In genomic region chr10:105063796-105064195, GRCh38 we compare ENCODE assay signal across 8 cellular contexts.
A peak's percentile ranks its signal among the peaks of the same experiment; 100 is the strongest.
DNase-seq lines count a peak whose midpoint lies in the region; ATAC-seq, FAIRE-seq and TF ChIP-seq lines count a peak whose summit lies in the region.

No MANE protein-coding gene starts in this region.

- no peaks in the 10 kb centered on the region for H3K9me3 Mint-ChIP-seq in endothelial cell (ENCODE audit: unreplicated experiment)
- peaks cover 8% of the 10 kb centered on the region for H3K9me3 Mint-ChIP-seq in stimulated activated effector memory CD8-positive, alpha-beta T cell treated with anti-CD3 and anti-CD28 coated beads, Interleukin-12 subunit alpha, Interleukin-12 subunit beta, amount 100 ng/mL, for 72 hours

- H3K27ac ChIP-seq in small intestine (ENCODE audit: low read depth in 1 of 2, low read length in 1 of 2): no peak overlapping the region
- H3K27ac ChIP-seq in sigmoid colon: no peak overlapping the region

- peaks cover 0 to 2% of the 10 kb centered on the region in 2 donors for H3K4me1 ChIP-seq in small intestine (ENCODE audit: control insufficient read depth in 2 of 2, insufficient read depth in 1 of 2, low read depth in 1 of 2, low read length in 1 of 2)
- H3K4me1 ChIP-seq in sigmoid colon: no peaks in the 10 kb centered on the region

- H3K4me3 ChIP-seq in small intestine (ENCODE audit: low read depth in 1 of 2, low read length in 2 of 2) (no peak overlapping the region), sigmoid colon (no peak overlapping the region)

- no peaks in the 10 kb centered on the region for H3K36me3 Mint-ChIP-seq in endothelial cell (ENCODE audit: low read depth, unreplicated experiment)
- H3K36me3 Mint-ChIP-seq in stimulated activated effector memory CD8-positive, alpha-beta T cell treated with anti-CD3 and anti-CD28 coated beads, Interleukin-12 subunit alpha, Interleukin-12 subunit beta, amount 100 ng/mL, for 72 hours: no peaks in the 10 kb centered on the region

- H3K4me3 Mint-ChIP-seq in endothelial cell (ENCODE audit: unreplicated experiment): no peak overlapping the region
- no peak overlapping the region for H3K4me3 Mint-ChIP-seq in stimulated activated effector memory CD8-positive, alpha-beta T cell treated with anti-CD3 and anti-CD28 coated beads, Interleukin-12 subunit alpha, Interleukin-12 subunit beta, amount 100 ng/mL, for 72 hours

- in situ Hi-C loops in G401 (cut with HindIII; ENCODE audit: low sequenced_read_pairs): no loop called here

- no peak overlapping the region for H3K27ac Mint-ChIP-seq in endothelial cell (ENCODE audit: unreplicated experiment)
- H3K27ac Mint-ChIP-seq in stimulated activated effector memory CD8-positive, alpha-beta T cell treated with anti-CD3 and anti-CD28 coated beads, Interleukin-12 subunit alpha, Interleukin-12 subunit beta, amount 100 ng/mL, for 72 hours: no peak overlapping the region

- no peaks in the 10 kb centered on the region for H3K4me1 Mint-ChIP-seq in endothelial cell (ENCODE audit: unreplicated experiment)
- H3K4me1 Mint-ChIP-seq in stimulated activated effector memory CD8-positive, alpha-beta T cell treated with anti-CD3 and anti-CD28 coated beads, Interleukin-12 subunit alpha, Interleukin-12 subunit beta, amount 100 ng/mL, for 72 hours: no peaks in the 10 kb centered on the region

- TF ChIP-seq POLR2A in sigmoid colon (IDR thresholded peaks at IDR 0.05): no peak

- no peak for TF ChIP-seq EP300 in sigmoid colon (IDR thresholded peaks at IDR 0.05)

- intact Hi-C loops in sigmoid colon (cut with DNase I): no loop called here

- DNase-seq in G401 (ENCODE audit: low spot score) (peak; percentile 6), NCI-H748 treated with DMSO at 0.1 percent for 48 hours (lab: John Stamatoyannopoulos, UW) (peak; percentile 21), endothelial cell (ENCODE audit: low spot score) (peak; percentile 68), small intestine (peak; percentile 56), sigmoid colon (no peak), hepatic stellate cell (ENCODE audit: low spot score) (no peak)
- DNase-seq in stimulated activated effector memory CD8-positive, alpha-beta T cell treated with anti-CD3 and anti-CD28 coated beads, Interleukin-12 subunit alpha, Interleukin-12 subunit beta, amount 100 ng/mL, for 72 hours (ENCODE audit: low spot score in 2 of 2): no peak

- ATAC-seq in GM21576 (IDR thresholded peaks at IDR 0.05; ENCODE audit: unreplicated experiment): peak; percentile 62
- ATAC-seq in stimulated activated effector memory CD8-positive, alpha-beta T cell treated with anti-CD3 and anti-CD28 coated beads, Interleukin-12 subunit alpha, Interleukin-12 subunit beta, amount 100 ng/mL, for 72 hours: no peak

- H3K9me3 ChIP-seq in small intestine (ENCODE audit: control insufficient read depth, low read depth): no peaks in the 10 kb centered on the region
- H3K9me3 ChIP-seq in sigmoid colon: no peaks in the 10 kb centered on the region

- H3K36me3 ChIP-seq in small intestine (ENCODE audit: control insufficient read depth in 2 of 2, insufficient read depth in 2 of 2, low read length in 2 of 2): no peaks in the 10 kb centered on the region
- no peaks in the 10 kb centered on the region for H3K36me3 ChIP-seq in sigmoid colon

- no peak for FAIRE-seq in small intestine (lab: Jason Lieb, UNC)

- H3K27me3 ChIP-seq in small intestine (ENCODE audit: control insufficient read depth in 2 of 2, insufficient read depth in 2 of 2, low read length in 2 of 2) (no peaks in the 10 kb centered on the region), sigmoid colon (peaks cover 0 to 3% (median 0%) of the 10 kb centered on the region in 3 donors)

- 21 to 34% (median 32%) methylated on average over 5 of the region's 5 CpGs for WGBS in small intestine, 3 donors
- 18 to 42% methylated on average over 5 of the region's 5 CpGs for WGBS in sigmoid colon, 2 donors

- TF ChIP-seq CTCF in endothelial cell (IDR thresholded peaks at IDR 0.05; ENCODE audit: unreplicated experiment): peak; percentile 41
- TF ChIP-seq CTCF in sigmoid colon (IDR thresholded peaks at IDR 0.05): peak in 1 of 4 experiments; percentile 11

- no peaks in the 10 kb centered on the region for H3K27me3 Mint-ChIP-seq in endothelial cell (ENCODE audit: unreplicated experiment)

Comparison
In these comparisons a context has a peak if more than half of its experiments do, and no peak if none do; other contexts are left out.
1. DNase-seq: peak in G401 (single experiment), NCI-H748 treated with DMSO at 0.1 percent for 48 hours (single experiment), endothelial cell (single experiment) and small intestine (single experiment); none in stimulated activated effector memory CD8-positive, alpha-beta T cell treated with anti-CD3 and anti-CD28 coated beads, Interleukin-12 subunit alpha, Interleukin-12 subunit beta, amount 100 ng/mL, for 72 hours (0 of 2), sigmoid colon (single experiment) and hepatic stellate cell (single experiment).